In the genomic region with DNA sequence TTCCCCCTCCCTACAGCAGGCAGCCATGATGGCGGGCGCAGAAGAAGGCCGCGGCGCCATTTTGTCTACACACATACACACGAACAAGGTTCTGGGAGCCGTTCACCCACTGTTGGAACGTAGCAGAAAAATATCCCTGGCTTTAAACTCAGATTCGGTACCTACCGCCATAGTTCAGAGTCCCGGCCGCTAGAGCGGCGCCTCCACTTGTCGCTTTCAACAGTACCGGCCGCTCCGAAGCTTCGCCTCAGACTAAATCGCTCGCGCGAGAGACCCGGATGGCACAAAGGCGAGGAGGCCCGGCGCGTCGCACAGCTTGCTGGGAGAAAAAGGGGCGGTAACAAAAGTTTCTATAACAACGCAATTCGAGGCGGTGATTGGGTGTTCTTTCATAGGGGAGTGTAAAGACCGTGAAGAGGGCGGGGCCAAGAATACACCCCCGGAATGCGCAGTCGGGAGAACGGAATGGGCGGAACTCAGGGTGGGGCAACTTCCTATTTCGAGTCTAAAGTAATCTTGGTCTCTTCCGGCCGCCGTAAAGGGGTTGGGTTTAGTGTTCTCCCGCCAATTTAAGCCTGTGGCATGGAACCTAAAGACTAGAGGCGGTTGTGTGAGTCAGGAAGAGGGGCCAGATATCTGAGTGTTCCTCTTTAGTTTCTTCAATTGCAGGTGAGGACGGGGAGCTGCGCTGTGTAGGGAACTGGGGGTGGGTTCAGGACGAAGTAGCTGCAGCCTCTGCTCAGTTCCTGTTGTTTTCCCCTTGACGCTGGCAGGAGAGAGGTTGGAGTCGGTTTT, we compare ENCODE assay signal across 8 cellular contexts. TPM values are rescaled to one million over a fixed set of nuclear protein-coding genes. Genes with fewer than 3 reads are reported as not detected.
DNase-seq lines count a peak whose midpoint lies in the region; ATAC-seq lines count a peak whose summit lies in the region.

A gene with protein sequence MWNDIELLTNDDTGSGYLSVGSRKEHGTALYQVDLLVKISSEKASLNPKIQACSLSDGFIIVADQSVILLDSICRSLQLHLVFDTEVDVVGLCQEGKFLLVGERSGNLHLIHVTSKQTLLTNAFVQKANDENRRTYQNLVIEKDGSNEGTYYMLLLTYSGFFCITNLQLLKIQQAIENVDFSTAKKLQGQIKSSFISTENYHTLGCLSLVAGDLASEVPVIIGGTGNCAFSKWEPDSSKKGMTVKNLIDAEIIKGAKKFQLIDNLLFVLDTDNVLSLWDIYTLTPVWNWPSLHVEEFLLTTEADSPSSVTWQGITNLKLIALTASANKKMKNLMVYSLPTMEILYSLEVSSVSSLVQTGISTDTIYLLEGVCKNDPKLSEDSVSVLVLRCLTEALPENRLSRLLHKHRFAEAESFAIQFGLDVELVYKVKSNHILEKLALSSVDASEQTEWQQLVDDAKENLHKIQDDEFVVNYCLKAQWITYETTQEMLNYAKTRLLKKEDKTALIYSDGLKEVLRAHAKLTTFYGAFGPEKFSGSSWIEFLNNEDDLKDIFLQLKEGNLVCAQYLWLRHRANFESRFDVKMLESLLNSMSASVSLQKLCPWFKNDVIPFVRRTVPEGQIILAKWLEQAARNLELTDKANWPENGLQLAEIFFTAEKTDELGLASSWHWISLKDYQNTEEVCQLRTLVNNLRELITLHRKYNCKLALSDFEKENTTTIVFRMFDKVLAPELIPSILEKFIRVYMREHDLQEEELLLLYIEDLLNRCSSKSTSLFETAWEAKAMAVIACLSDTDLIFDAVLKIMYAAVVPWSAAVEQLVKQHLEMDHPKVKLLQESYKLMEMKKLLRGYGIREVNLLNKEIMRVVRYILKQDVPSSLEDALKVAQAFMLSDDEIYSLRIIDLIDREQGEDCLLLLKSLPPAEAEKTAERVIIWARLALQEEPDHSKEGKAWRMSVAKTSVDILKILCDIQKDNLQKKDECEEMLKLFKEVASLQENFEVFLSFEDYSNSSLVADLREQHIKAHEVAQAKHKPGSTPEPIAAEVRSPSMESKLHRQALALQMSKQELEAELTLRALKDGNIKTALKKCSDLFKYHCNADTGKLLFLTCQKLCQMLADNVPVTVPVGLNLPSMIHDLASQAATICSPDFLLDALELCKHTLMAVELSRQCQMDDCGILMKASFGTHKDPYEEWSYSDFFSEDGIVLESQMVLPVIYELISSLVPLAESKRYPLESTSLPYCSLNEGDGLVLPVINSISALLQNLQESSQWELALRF (N-terminal part only) (plus strand): TSS at position 567 of the 795 bp plus-strand sequence. CDS start 2,815 bp downstream, outside the sequence.
TSS of gene RSRC2 (minus strand) at position 254 of the 795 bp plus-strand sequence. CDS start at position 171, 83 bp downstream.

- DNase-seq in NCI-H526 treated with DMSO at 0.1 percent for 48 hours (lab: John Stamatoyannopoulos, UW) (peak; percentile 99), cortex of kidney (lab: John Stamatoyannopoulos, UW) (peak; percentile 31), left colon (peak; percentile 98 to 99)
- DNase-seq in activated CD4-positive, alpha-beta T cell treated with anti-CD3 and anti-CD28 coated beads, Interleukin-2, amount 10 ng/mL, durations not matched to agents 24 days and 14 days, result peak; percentile 99
- peak; percentile 99 for DNase-seq in stimulated activated CD4-positive, alpha-beta T cell treated with anti-CD3 and anti-CD28 coated beads, Interleukin-1b, Interleukin-23, amount 100 ng/mL, for 48 hours

- peak within 1 kb of the TSS; percentile 88 to 99 (median 97) for H3K4me3 ChIP-seq in BLaER1 treated with 17β-estradiol and CSF1 and Interleukin-3, amounts not matched to agents 10 nM and 100 nM

- H3K4me3 Mint-ChIP-seq in activated CD4-positive, alpha-beta T cell treated with anti-CD3 and anti-CD28 coated beads, Interleukin-2, amount 10 ng/mL, durations not matched to agents 24 days and 14 days, result no peak within 1 kb of the TSS

- no peaks in the 10 kb centered on the region for H3K27me3 Mint-ChIP-seq in activated CD4-positive, alpha-beta T cell treated with anti-CD3 and anti-CD28 coated beads, Interleukin-2, amount 10 ng/mL, durations not matched to agents 24 days and 14 days

- H3K27ac ChIP-seq in BLaER1 treated with 17β-estradiol and CSF1 and Interleukin-3, amounts not matched to agents 10 nM and 100 nM, result peak within 1 kb of the TSS; percentile 95 to 100 (median 99)

- H3K9me3 Mint-ChIP-seq in activated CD4-positive, alpha-beta T cell treated with anti-CD3 and anti-CD28 coated beads, Interleukin-2, amount 10 ng/mL, durations not matched to agents 24 days and 14 days, result no peaks in the 10 kb centered on the region

- ATAC-seq in GM19328 (IDR thresholded peaks at IDR 0.05; ENCODE audit: unreplicated experiment), result peak; percentile 94
- peak; percentile 87 for ATAC-seq in HG03469 (IDR thresholded peaks at IDR 0.05; ENCODE audit: unreplicated experiment)
- peak; percentile 89 for ATAC-seq in left colon

- H3K27ac Mint-ChIP-seq in activated CD4-positive, alpha-beta T cell treated with anti-CD3 and anti-CD28 coated beads, Interleukin-2, amount 10 ng/mL, durations not matched to agents 24 days and 14 days, result no peak within 1 kb of the TSS

- H3K4me1 Mint-ChIP-seq in activated CD4-positive, alpha-beta T cell treated with anti-CD3 and anti-CD28 coated beads, Interleukin-2, amount 10 ng/mL, durations not matched to agents 24 days and 14 days, result peaks cover 36% of the 10 kb centered on the region

- peak within 1 kb of the TSS; percentile 79 to 93 (median 84) for H3K4me2 ChIP-seq in BLaER1 treated with 17β-estradiol and CSF1 and Interleukin-3, amounts not matched to agents 10 nM and 100 nM

- peaks cover 46% of the 10 kb centered on the region for H3K36me3 Mint-ChIP-seq in activated CD4-positive, alpha-beta T cell treated with anti-CD3 and anti-CD28 coated beads, Interleukin-2, amount 10 ng/mL, durations not matched to agents 24 days and 14 days (ENCODE audit: low read depth)

- intact Hi-C loops in activated CD4-positive, alpha-beta T cell treated with anti-CD3 and anti-CD28 coated beads, Interleukin-2, amount 10 ng/mL, durations not matched to agents 24 days and 14 days (cut with micrococcal nuclease), result loop anchor here (1.0 to 10.0 kb wide), 8 partner anchors 26 to 928 kb away; partner anchors contain the start of genes DIABLO, OGFOD2, SBNO1 and SNRNP35
- intact Hi-C loops in left colon (cut with DNase I, micrococcal nuclease), result no loop called here

- no peaks in the 10 kb centered on the region for H3K9me3 ChIP-seq in BLaER1 treated with 17β-estradiol and CSF1 and Interleukin-3, amounts not matched to agents 10 nM and 100 nM (replicated peaks in 1 of 11)

- no peaks in the 10 kb centered on the region for H3K27me3 ChIP-seq in BLaER1 treated with 17β-estradiol and CSF1 and Interleukin-3, amounts not matched to agents 10 nM and 100 nM

- H4K20me1 ChIP-seq in BLaER1 treated with 17β-estradiol and CSF1 and Interleukin-3, amounts not matched to agents 10 nM and 100 nM, result peaks cover 37 to 45% (median 43%) of the 10 kb centered on the region in 11 experiments

- H3K36me3 ChIP-seq in BLaER1 treated with 17β-estradiol and CSF1 and Interleukin-3, amounts not matched to agents 10 nM and 100 nM, result peaks cover 37 to 71% (median 65%) of the 10 kb centered on the region in 11 experiments

- H3K9ac ChIP-seq in BLaER1 treated with 17β-estradiol and CSF1 and Interleukin-3, amounts not matched to agents 10 nM and 100 nM, result peak within 1 kb of the TSS; percentile 95 to 100 (median 99)

- H3K4me1 ChIP-seq in BLaER1 treated with 17β-estradiol and CSF1 and Interleukin-3, amounts not matched to agents 10 nM and 100 nM, result peaks cover 38 to 51% (median 42%) of the 10 kb centered on the region in 10 experiments

RNA-seq across cellular contexts. Expression of the first gene that starts in this region (rescaled TPM):
- total RNA-seq in activated CD4-positive, alpha-beta T cell treated with anti-CD3 and anti-CD28 coated beads, Interleukin-2, amount 10 ng/mL, durations not matched to agents 24 days and 14 days, result 128 and 129 TPM in 2 replicates
- total RNA-seq in left colon, result 10 to 100 TPM; 10.1 to 17.5 TPM

RNA-seq across cellular contexts. Expression of gene RSRC2, which starts in this region (rescaled TPM):
- total RNA-seq in activated CD4-positive, alpha-beta T cell treated with anti-CD3 and anti-CD28 coated beads, Interleukin-2, amount 10 ng/mL, durations not matched to agents 24 days and 14 days, result 99.7 and 101 TPM in 2 replicates
- 10 to 100 TPM; 49.4 to 67.4 TPM for total RNA-seq in left colon

Comparison
In these comparisons a context has a peak if more than half of its experiments do, and no peak if none do; other contexts are left out.
1. Peak in every context shown above with its lines: DNase-seq, ATAC-seq, H3K4me3 ChIP-seq and H3K27ac ChIP-seq.
2. DNase-seq: peak in every context shown above with its lines; median percentile 99 in NCI-H526 treated with DMSO at 0.1 percent for 48 hours; 99 in activated CD4-positive, alpha-beta T cell treated with anti-CD3 and anti-CD28 coated beads, Interleukin-2, amount 10 ng/mL, durations not matched to agents 24 days and 14 days; 99 in stimulated activated CD4-positive, alpha-beta T cell treated with anti-CD3 and anti-CD28 coated beads, Interleukin-1b, Interleukin-23, amount 100 ng/mL, for 48 hours; 98 in left colon; 31 in cortex of kidney.